Comparison of ENCODE assay signal across 1 cellular context in genomic region chr3:155352900-155353490, GRCh38.
TF ChIP-seq lines count a peak whose summit lies in the region.

No MANE protein-coding gene starts in this region.

TF ChIP-seq in GM12878, 131 proteins besides CTCF, POLR2A, EP300 and RAD21 (continued from another document):
- no peak for TF ChIP-seq PBX3 (IDR thresholded peaks at IDR 0.05; ENCODE audit: insufficient replicate concordance, low read depth, low read length)
- no peak for TF ChIP-seq GATAD2B (conservative IDR thresholded peaks at IDR 0.05; ENCODE audit: low read depth)
- TF ChIP-seq MEF2A (IDR thresholded peaks at IDR 0.05; ENCODE audit: insufficient read depth, low read depth, low read length) = peak; percentile 34; the same call in 1 of the 2 replicates
- no peak for TF ChIP-seq CHD4 (IDR thresholded peaks at IDR 0.05)
- no peak for TF ChIP-seq DPF2 (IDR thresholded peaks at IDR 0.05)
- no peak for TF ChIP-seq ZBTB33 (IDR thresholded peaks at IDR 0.05)
- no peak for TF ChIP-seq MTA2 (IDR thresholded peaks at IDR 0.05; ENCODE audit: low read depth)
TF ChIP-seq in GM12878: peak in this region for 2.
